In the genomic region with DNA sequence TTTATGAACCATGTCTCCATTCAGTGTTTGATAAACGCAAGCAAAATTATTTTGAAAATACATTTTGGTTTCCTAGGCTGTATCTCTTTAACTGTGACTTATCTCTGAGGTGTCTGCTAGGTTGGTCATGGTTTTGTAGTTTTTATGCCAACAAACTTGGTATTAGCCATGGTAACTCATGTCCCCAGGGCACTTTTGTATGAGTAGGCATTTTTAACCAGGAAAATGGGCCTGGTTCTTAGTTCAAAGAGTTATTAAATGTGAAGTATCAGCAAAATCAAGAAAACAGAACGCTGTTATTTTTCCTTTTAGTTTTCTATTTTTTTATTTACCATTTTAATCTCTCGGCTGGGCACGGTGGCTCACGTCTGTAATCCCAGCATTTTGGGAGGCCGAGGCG, we compare ENCODE assay signal across 24 cellular contexts.
"Had no signal": no experiment of that assay in that cellular context is flagged by ENCODE, and none has a peak within 500 bp of the region (broad histone marks: within the 10 kb centered on the region; RNA-seq: fewer than 3 reads in every experiment).

No MANE protein-coding gene starts in this region.

- DNase-seq: activated CD4-positive, alpha-beta T cell treated with anti-CD3 and anti-CD28 coated beads, Interleukin-2, amount 10 ng/mL, durations not matched to agents 24 days and 14 days; activated CD4-positive, alpha-beta T cell treated with anti-CD3 and anti-CD28 coated beads, Interleukin-2, amount 50 U/mL, for 4 hours; activated CD8-positive, alpha-beta T cell treated with anti-CD3 and anti-CD28 coated beads for 36 hours; activated gamma-delta T cell; activated naive CD4-positive, alpha-beta T cell treated with Interleukin-2 at 50 U/mL for 16 hours; activated naive CD8-positive, alpha-beta T cell treated with anti-CD3 and anti-CD28 coated beads, Interleukin-2, amount 10 ng/mL, durations not matched to agents 7 days and 5 days; activated T-cell treated with anti-CD3 and anti-CD28 coated beads, Interleukin-2, amount 50 U/mL, for 1 hour; body of pancreas; caudate nucleus; cerebellar nuclear complex; NCI-H1105 treated with DMSO at 0.1 percent for 48 hours; NCI-H1436; NCI-H1694; NCI-H1930; NCI-H2081 treated with DMSO at 0.1 percent for 48 hours; NCI-H345; NCI-H524 treated with DMSO at 0.1 percent for 48 hours; SHP77 treated with DMSO at 0.1 percent for 48 hours had no signal

- H3K4me1 ChIP-seq: body of pancreas, SJSA1 had no signal

- H3K4me2 ChIP-seq: SK-N-SH had no signal

- FAIRE-seq: astrocyte, bronchial epithelial cell, TTC549 had no signal

- H3K9ac ChIP-seq: SK-N-SH had no signal

- H3K27ac ChIP-seq: body of pancreas, SJSA1 had no signal

- H3K4me3 ChIP-seq: body of pancreas, SJSA1 had no signal

- H3K36me3 ChIP-seq: SJSA1 had no signal

- H3K9me3 ChIP-seq: body of pancreas, SJSA1, SK-N-SH had no signal

- ATAC-seq: activated CD8-positive, alpha-beta T cell treated with anti-CD3 and anti-CD28 coated beads for 36 hours; body of pancreas; Panc1 had no signal

- H3K27me3 ChIP-seq: body of pancreas, SJSA1 had no signal
